17 cellular contexts compared by ENCODE assay signal in the genomic region with DNA sequence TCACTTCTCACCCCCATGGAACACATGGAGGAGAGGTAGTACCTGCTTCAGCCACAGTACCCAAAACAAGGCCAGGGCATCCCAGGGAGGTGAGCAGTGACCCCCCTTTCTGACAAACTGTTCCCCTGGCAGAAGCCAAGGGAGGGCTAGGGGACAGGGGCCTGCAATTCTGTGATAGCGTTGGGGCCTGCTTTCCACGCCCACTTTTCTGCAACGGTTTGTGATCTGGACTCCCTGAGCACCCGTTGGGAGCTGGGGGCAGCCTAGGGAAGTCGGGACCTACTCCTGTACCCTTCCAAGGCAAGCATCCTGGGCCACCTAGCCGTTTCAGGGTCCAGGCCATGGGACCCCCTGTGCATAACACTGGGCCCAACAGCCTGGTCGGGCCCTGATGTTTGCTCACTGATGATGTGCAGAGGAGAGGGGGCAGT. TPM values are rescaled to one million over a fixed set of nuclear protein-coding genes. Genes with fewer than 3 reads are reported as not detected.
DNase-seq lines count a peak whose midpoint lies in the region; ATAC-seq and TF ChIP-seq lines count a peak whose summit lies in the region.
"Had no signal": no experiment of that assay in that cellular context is flagged by ENCODE, and none has a peak within 500 bp of the region (broad histone marks: within the 10 kb centered on the region; RNA-seq: fewer than 3 reads in every experiment).

No MANE protein-coding gene starts in this region.

- no peaks in the 10 kb centered on the region for H3K9me3 ChIP-seq in CD4-positive, alpha-beta T cell (ENCODE audit: control insufficient read depth, low read length)
- H3K9me3 ChIP-seq in body of pancreas (no peaks in the 10 kb centered on the region), A673 (ENCODE audit: low read depth, low read length, poor library complexity, severe bottlenecking) (no peaks in the 10 kb centered on the region)

- H3K4me1 ChIP-seq in body of pancreas (peaks cover 25% of the 10 kb centered on the region), A673 (ENCODE audit: insufficient read depth, low read length, poor library complexity, severe bottlenecking) (no peaks in the 10 kb centered on the region)

- 93 to 100% methylated on average over 1 to 6 of the region's 7 CpGs for WGBS in body of pancreas, 2 donors

- H3K4me3 ChIP-seq in body of pancreas (no peak overlapping the region), A673 (ENCODE audit: low read depth, low read length, poor library complexity, severe bottlenecking) (no peak overlapping the region)
- H3K4me3 ChIP-seq: BLaER1 treated with 17β-estradiol and CSF1 and Interleukin-3, amounts not matched to agents 10 nM and 100 nM had no signal

- DNase-seq in CD4-positive, alpha-beta T cell, result no peak
- DNase-seq in activated T-helper 2 cell treated with anti-CD3 and anti-CD28 coated beads, Interferon-gamma antibody, Interleukin-2, Interleukin-4, amounts not matched to agents 10 μg/mL and 5 μg/mL and 100 μg/mL, durations not matched to agents 14 hours and 24 hours and 36 hours (ENCODE audit: low spot score), result no peak
- DNase-seq in natural killer cell treated with Interleukin-12 subunit alpha and Interleukin-12 subunit beta and Interleukin-15 and Interleukin-18, amount 100 ng/mL, for 72 hours (ENCODE audit: low spot score), result no peak
- no peak for DNase-seq in body of pancreas
- no peak for DNase-seq in A673 (ENCODE audit: low spot score)
- DNase-seq in NK-92 treated with Interleukin-12 subunit alpha and Interleukin-12 subunit beta, amount 100 ng/mL, for 24 hours (lab: John Stamatoyannopoulos, UW), result no peak
- DNase-seq: effector CD4-positive, alpha-beta T cell; GDM1; NCI-H187 treated with DMSO at 0.1 percent for 48 hours; NCI-H526 treated with DMSO at 0.1 percent for 48 hours had no signal

- CTCF ChIA-PET in CD4-positive, alpha-beta T cell (lab: Charles Lee), result no interaction called here
- CTCF ChIA-PET in A673 (lab: Charles Lee), result no interaction called here

- peaks cover 29% of the 10 kb centered on the region for H3K4me1 Mint-ChIP-seq in CD4-positive, alpha-beta T cell (ENCODE audit: low read depth)
- H3K4me1 Mint-ChIP-seq in activated T-helper 2 cell treated with anti-CD3 and anti-CD28 coated beads, Interferon-gamma antibody, Interleukin-2, Interleukin-4, amounts not matched to agents 10 μg/mL and 5 μg/mL and 100 μg/mL, durations not matched to agents 14 hours and 24 hours and 36 hours (ENCODE audit: low read depth), result peaks cover 18% of the 10 kb centered on the region
- peaks cover 11 to 16% of the 10 kb centered on the region in 2 donors for H3K4me1 Mint-ChIP-seq in natural killer cell treated with Interleukin-12 subunit alpha and Interleukin-12 subunit beta and Interleukin-15 and Interleukin-18, amount 100 ng/mL, for 72 hours (ENCODE audit: low read depth in 2 of 2)

- H3K27ac ChIP-seq in CD4-positive, alpha-beta T cell (ENCODE audit: low read depth, low read length), result no peak overlapping the region
- H3K27ac ChIP-seq in body of pancreas, result no peak overlapping the region
- no peak overlapping the region for H3K27ac ChIP-seq in A673 (ENCODE audit: low read depth, low read length, poor library complexity, severe bottlenecking)
- H3K27ac ChIP-seq: BLaER1 treated with 17β-estradiol and CSF1 and Interleukin-3, amounts not matched to agents 10 nM and 100 nM; HL-60 had no signal

- H3K9me3 Mint-ChIP-seq in CD4-positive, alpha-beta T cell, result no peaks in the 10 kb centered on the region
- no peaks in the 10 kb centered on the region for H3K9me3 Mint-ChIP-seq in activated T-helper 2 cell treated with anti-CD3 and anti-CD28 coated beads, Interferon-gamma antibody, Interleukin-2, Interleukin-4, amounts not matched to agents 10 μg/mL and 5 μg/mL and 100 μg/mL, durations not matched to agents 14 hours and 24 hours and 36 hours
- no peaks in the 10 kb centered on the region for H3K9me3 Mint-ChIP-seq in natural killer cell treated with Interleukin-12 subunit alpha and Interleukin-12 subunit beta and Interleukin-15 and Interleukin-18, amount 100 ng/mL, for 72 hours

- POLR2A ChIA-PET in CD4-positive, alpha-beta T cell (lab: Charles Lee), result interaction anchor here (0.6 to 3.7 kb wide), 5 partner anchors 36 to 277 kb away, joined by 3 to 63 read pairs (median 15); partner anchors contain the start of genes IREB2, PSMA4 and SKIC8
- POLR2A ChIA-PET in A673 (lab: Charles Lee; ENCODE audit: low non-redundant PET), result no interaction called here

- H3K4me3 Mint-ChIP-seq in CD4-positive, alpha-beta T cell, result peak overlapping the region; percentile 75
- H3K4me3 Mint-ChIP-seq in activated T-helper 2 cell treated with anti-CD3 and anti-CD28 coated beads, Interferon-gamma antibody, Interleukin-2, Interleukin-4, amounts not matched to agents 10 μg/mL and 5 μg/mL and 100 μg/mL, durations not matched to agents 14 hours and 24 hours and 36 hours (ENCODE audit: low read depth), result peak overlapping the region; percentile 63
- H3K4me3 Mint-ChIP-seq in natural killer cell treated with Interleukin-12 subunit alpha and Interleukin-12 subunit beta and Interleukin-15 and Interleukin-18, amount 100 ng/mL, for 72 hours, result peak overlapping the region; percentile 46

- no peaks in the 10 kb centered on the region for H3K27me3 Mint-ChIP-seq in CD4-positive, alpha-beta T cell
- H3K27me3 Mint-ChIP-seq in activated T-helper 2 cell treated with anti-CD3 and anti-CD28 coated beads, Interferon-gamma antibody, Interleukin-2, Interleukin-4, amounts not matched to agents 10 μg/mL and 5 μg/mL and 100 μg/mL, durations not matched to agents 14 hours and 24 hours and 36 hours (ENCODE audit: low read depth), result no peaks in the 10 kb centered on the region
- H3K27me3 Mint-ChIP-seq in natural killer cell treated with Interleukin-12 subunit alpha and Interleukin-12 subunit beta and Interleukin-15 and Interleukin-18, amount 100 ng/mL, for 72 hours, result peaks cover 0 to 5% of the 10 kb centered on the region in 2 donors

- H3K27ac Mint-ChIP-seq in CD4-positive, alpha-beta T cell, result peak overlapping the region; percentile 94
- H3K27ac Mint-ChIP-seq in activated T-helper 2 cell treated with anti-CD3 and anti-CD28 coated beads, Interferon-gamma antibody, Interleukin-2, Interleukin-4, amounts not matched to agents 10 μg/mL and 5 μg/mL and 100 μg/mL, durations not matched to agents 14 hours and 24 hours and 36 hours, result peak overlapping the region; percentile 62
- H3K27ac Mint-ChIP-seq in natural killer cell treated with Interleukin-12 subunit alpha and Interleukin-12 subunit beta and Interleukin-15 and Interleukin-18, amount 100 ng/mL, for 72 hours, result peak overlapping the region; percentile 25 to 40

- ATAC-seq in CD4-positive, alpha-beta T cell (ENCODE audit: poor library complexity), result no peak
- no peak for ATAC-seq in natural killer cell treated with Interleukin-12 subunit alpha and Interleukin-12 subunit beta and Interleukin-15 and Interleukin-18, amount 100 ng/mL, for 72 hours
- no peak for ATAC-seq in body of pancreas

- H3K27me3 ChIP-seq in CD4-positive, alpha-beta T cell (ENCODE audit: control insufficient read depth, insufficient read depth, low read length), result no peaks in the 10 kb centered on the region
- H3K27me3 ChIP-seq in body of pancreas, result no peaks in the 10 kb centered on the region
- H3K27me3 ChIP-seq in A673 (replicated peaks; ENCODE audit: insufficient read depth, low read depth, low read length, poor library complexity), result no peaks in the 10 kb centered on the region

- H3K36me3 ChIP-seq in body of pancreas (replicated peaks in 1 of 2; ENCODE audit: insufficient read depth in 1 of 2, low read depth in 2 of 2) (no peaks in the 10 kb centered on the region), A673 (ENCODE audit: insufficient read depth, low read length, poor library complexity, severe bottlenecking) (no peaks in the 10 kb centered on the region)
- H3K36me3 ChIP-seq: BLaER1 treated with 17β-estradiol and CSF1 and Interleukin-3, amounts not matched to agents 10 nM and 100 nM had no signal

- no peak for TF ChIP-seq POLR2A in body of pancreas (IDR thresholded peaks at IDR 0.05)

- H3K36me3 Mint-ChIP-seq in CD4-positive, alpha-beta T cell (ENCODE audit: low read depth), result no peaks in the 10 kb centered on the region
- H3K36me3 Mint-ChIP-seq in activated T-helper 2 cell treated with anti-CD3 and anti-CD28 coated beads, Interferon-gamma antibody, Interleukin-2, Interleukin-4, amounts not matched to agents 10 μg/mL and 5 μg/mL and 100 μg/mL, durations not matched to agents 14 hours and 24 hours and 36 hours (ENCODE audit: low read depth), result peaks cover 15% of the 10 kb centered on the region
- H3K36me3 Mint-ChIP-seq in natural killer cell treated with Interleukin-12 subunit alpha and Interleukin-12 subunit beta and Interleukin-15 and Interleukin-18, amount 100 ng/mL, for 72 hours, result no peaks in the 10 kb centered on the region

- no TSS peak for BruUV-seq in A673 (replicated peaks; lab: Mats Ljungman, UMichigan)

- TF ChIP-seq CTCF in CD4-positive, alpha-beta T cell (IDR thresholded peaks at IDR 0.05), result no peak
- TF ChIP-seq CTCF in GM12873 (IDR thresholded peaks at IDR 0.05; ENCODE audit: insufficient read depth, low read depth, low read length, missing control alignments), result peak; percentile 9
- no peak for TF ChIP-seq CTCF in body of pancreas (IDR thresholded peaks at IDR 0.05)
- TF ChIP-seq CTCF in A673 (conservative IDR thresholded peaks at IDR 0.05; ENCODE audit: low read depth, low read length), result no peak

- intact Hi-C loops in CD4-positive, alpha-beta T cell (cut with DNase I, micrococcal nuclease), result loop anchor here in 1 of 2 experiments (5.0 kb wide), 1 partner anchor 174 kb away; the partner anchor contains the start of gene IREB2
- intact Hi-C loops in activated T-helper 2 cell treated with anti-CD3 and anti-CD28 coated beads, Interferon-gamma antibody, Interleukin-2, Interleukin-4, amounts not matched to agents 10 μg/mL and 5 μg/mL and 100 μg/mL, durations not matched to agents 14 hours and 24 hours and 36 hours (cut with micrococcal nuclease), result no loop called here
- intact Hi-C loops in body of pancreas (cut with DNase I), result no loop called here
- intact Hi-C loops in A673 (cut with micrococcal nuclease; ENCODE audit: unreplicated experiment), result no loop called here

RNA-seq across cellular contexts. Expression of gene DNAJA4, which starts 1.0 kb away (rescaled TPM):
- 10 to 100 TPM; 47.0 to 48.5 TPM for total RNA-seq in CD4-positive, alpha-beta T cell
- 57.4 and 60.0 TPM in 2 replicates for total RNA-seq in activated T-helper 2 cell treated with anti-CD3 and anti-CD28 coated beads, Interferon-gamma antibody, Interleukin-2, Interleukin-4, amounts not matched to agents 10 μg/mL and 5 μg/mL and 100 μg/mL, durations not matched to agents 14 hours and 24 hours and 36 hours
- total RNA-seq in natural killer cell treated with Interleukin-12 subunit alpha and Interleukin-12 subunit beta and Interleukin-15 and Interleukin-18, amount 100 ng/mL, for 72 hours, result 10 to 100 TPM; 35.2 to 50.4 TPM
- total RNA-seq in body of pancreas (1 to 10 TPM; 5.9 to 8.0 TPM), A673 (2021) (12.0 and 15.7 TPM in 2 replicates)

RNA-seq across cellular contexts. Expression of gene ACSBG1, which starts 29.0 kb away (rescaled TPM):
- total RNA-seq in CD4-positive, alpha-beta T cell, result under 1 TPM; 0.05 to 0.22 TPM
- total RNA-seq in activated T-helper 2 cell treated with anti-CD3 and anti-CD28 coated beads, Interferon-gamma antibody, Interleukin-2, Interleukin-4, amounts not matched to agents 10 μg/mL and 5 μg/mL and 100 μg/mL, durations not matched to agents 14 hours and 24 hours and 36 hours, result 0.64 and 0.96 TPM in 2 replicates
- under 1 TPM in 1 of 2 donors, not detected in 1; 0.31 TPM for total RNA-seq in natural killer cell treated with Interleukin-12 subunit alpha and Interleukin-12 subunit beta and Interleukin-15 and Interleukin-18, amount 100 ng/mL, for 72 hours
- total RNA-seq in body of pancreas (not detected), A673 (2021) (0.35 and 0.45 TPM in 2 replicates)
- total RNA-seq: activated CD8-positive, alpha-beta memory T cell treated with anti-CD3 and anti-CD28 coated beads for 36 hours; astrocyte; pulmonary artery endothelial cell; T-helper 1 cell treated with Interleukin-12 subunit alpha and Interleukin-12 subunit beta and Interleukin-4 antibody, amounts not matched to agents 30 ng/mL and 1 ng/mL, for 36 hours had no signal

RNA-seq across cellular contexts. Expression of gene SKIC8, which starts 36.0 kb away (rescaled TPM):
- 10 to 100 TPM; 13.3 to 16.7 TPM for total RNA-seq in CD4-positive, alpha-beta T cell
- total RNA-seq in activated T-helper 2 cell treated with anti-CD3 and anti-CD28 coated beads, Interferon-gamma antibody, Interleukin-2, Interleukin-4, amounts not matched to agents 10 μg/mL and 5 μg/mL and 100 μg/mL, durations not matched to agents 14 hours and 24 hours and 36 hours, result 51.2 and 51.8 TPM in 2 replicates
- 10 to 100 TPM; 40.7 to 50.0 TPM for total RNA-seq in natural killer cell treated with Interleukin-12 subunit alpha and Interleukin-12 subunit beta and Interleukin-15 and Interleukin-18, amount 100 ng/mL, for 72 hours
- total RNA-seq in body of pancreas (10 to 100 TPM; 30.3 to 31.4 TPM), A673 (2021) (55.5 and 57.9 TPM in 2 replicates)

Comparison
In these comparisons a context has a peak if more than half of its experiments do, and no peak if none do; other contexts are left out.
1. H3K27ac Mint-ChIP-seq: peak in every context shown above with its lines; median percentile 94 in CD4-positive, alpha-beta T cell; 62 in activated T-helper 2 cell treated with anti-CD3 and anti-CD28 coated beads, Interferon-gamma antibody, Interleukin-2, Interleukin-4, amounts not matched to agents 10 μg/mL and 5 μg/mL and 100 μg/mL, durations not matched to agents 14 hours and 24 hours and 36 hours; 32 in natural killer cell treated with Interleukin-12 subunit alpha and Interleukin-12 subunit beta and Interleukin-15 and Interleukin-18, amount 100 ng/mL, for 72 hours.